In genomic region chr21:46610018-46610701, GRCh38 we compare ENCODE assay signal across 2 cellular contexts.
TF ChIP-seq lines count a peak whose summit lies in the region.

No MANE protein-coding gene starts in this region.

TF ChIP-seq in HepG2, 621 proteins besides CTCF, POLR2A, EP300 and RAD21:
- TF ChIP-seq ZNF687 (CRISPR knock-in tag; IDR thresholded peaks at IDR 0.05) = peak; percentile 50
- no peak for TF ChIP-seq NCOA1 (CRISPR knock-in tag; IDR thresholded peaks at IDR 0.05)
- TF ChIP-seq ETV5 (CRISPR knock-in tag; IDR thresholded peaks at IDR 0.05; ENCODE audit: borderline replicate concordance) = peak; percentile 11; the same call in 1 of the 2 replicates
- TF ChIP-seq ZNF441 (CRISPR knock-in tag; IDR thresholded peaks at IDR 0.05; ENCODE audit: borderline replicate concordance) = peak; percentile 44; the same call in 1 of the 2 replicates

TF ChIP-seq in K562, 482 proteins besides CTCF, POLR2A, EP300 and RAD21:
- no peak for TF ChIP-seq ZNF589 (CRISPR knock-in tag; IDR thresholded peaks at IDR 0.05; ENCODE audit: low read depth)
- TF ChIP-seq ZFX (CRISPR knock-in tag; IDR thresholded peaks at IDR 0.05) = no peak
- no peak for TF ChIP-seq LCOR (CRISPR knock-in tag; IDR thresholded peaks at IDR 0.05)
- TF ChIP-seq DLX4 (CRISPR knock-in tag; IDR thresholded peaks at IDR 0.05) = no peak
- no peak for TF ChIP-seq GABPA (tag; conservative IDR thresholded peaks at IDR 0.05; ENCODE audit: low read depth)
- no peak for TF ChIP-seq DPF2 (IDR thresholded peaks at IDR 0.05)
- no peak for TF ChIP-seq KLF10 (CRISPR knock-in tag; IDR thresholded peaks at IDR 0.05)
- TF ChIP-seq ZNF24 (IDR thresholded peaks at IDR 0.05) = no peak
- no peak for TF ChIP-seq HNRNPK (IDR thresholded peaks at IDR 0.05; ENCODE audit: low read depth, low read length, poor library complexity, severe bottlenecking)
- TF ChIP-seq TAF9B (IDR thresholded peaks at IDR 0.05; ENCODE audit: partially characterized antibody) = no peak
- TF ChIP-seq ZBTB7A (IDR thresholded peaks at IDR 0.05; ENCODE audit: borderline replicate concordance, control insufficient read depth, low read depth, low read length) = no peak
